In genomic region chr17:79837888-79838540, GRCh38 we compare ENCODE assay signal across 8 cellular contexts. TPM values are rescaled to one million over a fixed set of nuclear protein-coding genes. Genes with fewer than 3 reads are reported as not detected.
A peak's percentile ranks its signal among the peaks of the same experiment; 100 is the strongest.
DNase-seq lines count a peak whose midpoint lies in the region; ATAC-seq and TF ChIP-seq lines count a peak whose summit lies in the region.

No MANE protein-coding gene starts in this region.

- peaks cover 30% of the 10 kb centered on the region for H3K27me3 ChIP-seq in adrenal gland
- H3K27me3 ChIP-seq in testis, result peaks cover 4% of the 10 kb centered on the region

- H3K4me3 ChIP-seq in AG04449 (ENCODE audit: low read depth, low read length) (peak overlapping the region; percentile 74), adrenal gland (peak overlapping the region; percentile 49 to 96 (median 74)), testis (peak overlapping the region; percentile 57 to 75)

- no peak for TF ChIP-seq CTCF in AG04449 (IDR thresholded peaks at IDR 0.05; ENCODE audit: insufficient read depth, low read length, missing control alignments)
- no peak for TF ChIP-seq CTCF in adrenal gland (IDR thresholded peaks at IDR 0.05)
- no peak for TF ChIP-seq CTCF in testis (IDR thresholded peaks at IDR 0.05)

- H3K4me1 ChIP-seq in adrenal gland (replicated peaks in 1 of 2), result peaks cover 28 to 52% of the 10 kb centered on the region in 2 donors
- peaks cover 31% of the 10 kb centered on the region for H3K4me1 ChIP-seq in testis

- H3K27ac ChIP-seq in KOPT-K1 (ENCODE audit: low read depth, low read length, poor library complexity, severe bottlenecking) (peak overlapping the region; percentile 76), adrenal gland (peak overlapping the region; percentile 78 to 99 (median 95)), testis (peak overlapping the region; percentile 80 to 93)

- 0 to 2% (median 1%) methylated on average over 26 to 30 of the region's 30 CpGs for WGBS in adrenal gland, 4 donors
- 3 to 4% methylated on average over 30 of the region's 30 CpGs for WGBS in testis, 2 donors

- TF ChIP-seq POLR2A in adrenal gland (IDR thresholded peaks at IDR 0.05) (peak in 1 of 2 donors; percentile 28), testis (IDR thresholded peaks at IDR 0.05) (no peak)

- POLR2A ChIA-PET in AG04449 (lab: Yijun Ruan, JAX), result interaction anchor here (0.6 to 2.0 kb wide), 9 partner anchors 10 to 170 kb away, joined by 3 to 10 read pairs (median 4); partner anchors contain the start of gene CBX8

- DNase-seq in AG04449 (ENCODE audit: low read depth, low spot score) (no peak), adrenal gland (peak in 5 of 7 donors; percentile 35 to 64 (median 45)), left lobe of liver (ENCODE audit: low spot score) (peak; percentile 54), testis (no peak), pons (ENCODE audit: low spot score) (no peak), occipital lobe (lab: John Stamatoyannopoulos, UW) (no peak)

- H3K9me3 ChIP-seq in KOPT-K1 (ENCODE audit: insufficient read depth, low read length, poor library complexity, severe bottlenecking), result peaks cover 6% of the 10 kb centered on the region
- no peaks in the 10 kb centered on the region for H3K9me3 ChIP-seq in adrenal gland (replicated peaks in 1 of 3)
- no peaks in the 10 kb centered on the region for H3K9me3 ChIP-seq in testis

- intact Hi-C loops in adrenal gland (cut with DNase I), result loop anchor here in 1 of 2 donors (5.0 kb wide), 1 partner anchor 36 kb away; no protein-coding TSS in a partner anchor
- intact Hi-C loops in testis (cut with DNase I; ENCODE audit: low total_unique reads), result no loop called here

- H3K36me3 ChIP-seq in KOPT-K1 (ENCODE audit: insufficient read depth, low read length) (peaks cover 35% of the 10 kb centered on the region), adrenal gland (replicated peaks in 1 of 2) (peaks cover 0 to 22% of the 10 kb centered on the region in 2 donors), testis (ENCODE audit: low read depth, missing control alignments) (no peaks in the 10 kb centered on the region)

- CTCF ChIA-PET in AG04449 (lab: Yijun Ruan, JAX), result interaction anchor here (1.3 to 2.6 kb wide), 3 partner anchors 9 to 156 kb away, joined by 3 to 19 read pairs (median 5); no protein-coding TSS in a partner anchor

- ATAC-seq in left lobe of liver (no peak), HG02973 (IDR thresholded peaks at IDR 0.05; ENCODE audit: unreplicated experiment) (no peak)

RNA-seq across cellular contexts. Expression of gene CBX4, which starts 1.2 kb away (rescaled TPM):
- total RNA-seq in adrenal gland, result 10 to 100 TPM; 15.1 to 39.3 (median 25.0) TPM
- polyA plus RNA-seq in adrenal gland, result 10 to 100 TPM in 1 of 3 donors, 1 to 10 TPM in 2; 5.4 to 10.1 (median 7.6) TPM
- total RNA-seq in left lobe of liver, result 14.8 TPM
- 10 to 100 TPM; 23.5 to 35.9 TPM for total RNA-seq in testis
- 11.5 TPM for polyA plus RNA-seq in testis (ENCODE audit: insufficient read depth, low read depth, low replicate concordance)
- 19.2 TPM for total RNA-seq in occipital lobe

RNA-seq across cellular contexts. Expression of gene CBX8, which starts 41.1 kb away (rescaled TPM):
- total RNA-seq in adrenal gland (10 to 100 TPM in 1 of 8 donors, 1 to 10 TPM in 6, under 1 TPM in 1; 0.85 to 10.6 (median 5.5) TPM), left lobe of liver (3.7 TPM), testis (10 to 100 TPM; 13.9 to 22.4 TPM), occipital lobe (8.4 TPM)
- polyA plus RNA-seq in adrenal gland (1 to 10 TPM; 1.0 to 7.4 (median 4.4) TPM), testis (ENCODE audit: insufficient read depth, low read depth, low replicate concordance) (13.8 TPM)

Comparison
In these comparisons a context has a peak if more than half of its experiments do, and no peak if none do; other contexts are left out.
1. DNase-seq: peak in adrenal gland (5 of 7) and left lobe of liver (single experiment); none in AG04449 (single experiment), testis (single experiment), pons (single experiment) and occipital lobe (single experiment).
2. Peak in every context shown above with its lines, with median percentiles within 50 percentile points of each other: H3K4me3 ChIP-seq and H3K27ac ChIP-seq.